In the genomic region with DNA sequence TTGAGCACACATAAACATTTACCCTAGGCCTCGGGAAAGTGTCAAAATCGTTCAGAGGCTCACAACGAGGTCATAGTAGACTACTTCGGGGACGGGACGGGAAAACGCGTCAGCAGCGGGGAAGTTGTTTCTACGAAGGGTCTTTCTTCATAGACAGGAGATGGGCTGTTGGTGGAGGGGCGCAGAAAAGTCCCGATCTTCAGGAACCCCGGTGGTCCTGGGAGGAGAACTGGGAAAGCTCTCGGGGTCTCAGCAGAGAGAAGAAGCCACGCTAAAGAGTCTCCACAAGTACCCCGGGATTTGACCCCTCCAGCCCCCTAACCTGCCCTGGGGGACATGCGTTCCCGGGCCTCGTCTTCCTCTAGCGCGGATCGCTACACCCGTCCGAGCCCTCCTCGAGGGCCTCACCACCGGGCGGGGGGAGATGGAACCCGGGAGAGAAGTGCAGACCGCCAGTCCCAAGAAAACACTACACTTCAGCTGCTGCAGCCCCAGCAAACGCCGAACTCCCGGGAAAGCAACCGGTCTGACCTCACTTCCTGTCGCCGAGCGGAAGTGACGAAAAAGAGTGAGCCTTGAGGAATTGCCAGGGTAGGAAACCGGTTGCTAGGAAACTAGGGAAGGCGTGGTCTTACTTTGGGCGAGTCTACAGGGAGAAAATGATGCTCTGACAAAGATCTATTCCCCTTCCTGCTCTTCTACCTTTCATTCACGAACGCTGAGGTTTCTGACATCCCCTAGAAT, we compare ENCODE assay signal across 8 cellular contexts. TPM values are rescaled to one million over a fixed set of nuclear protein-coding genes. Genes with fewer than 3 reads are reported as not detected.
DNase-seq lines count a peak whose midpoint lies in the region; ATAC-seq, FAIRE-seq and TF ChIP-seq lines count a peak whose summit lies in the region.

A gene (minus strand): TSS at position 534 of the 744 bp plus-strand sequence. CDS start 1,611 bp downstream, outside the sequence.

- no peaks in the 10 kb centered on the region; the same call in 1 of the 2 replicates for H3K4me1 ChIP-seq in BE2C

- ATAC-seq in HG03460 (IDR thresholded peaks at IDR 0.05; ENCODE audit: unreplicated experiment), result peak; percentile 92

- peak within 1 kb of the TSS; percentile 78 for H3K4me3 ChIP-seq in BE2C (ENCODE audit: low read depth, low read length)

- H3K36me3 ChIP-seq in BE2C, result peaks cover 13% of the 10 kb centered on the region; the same call in 1 of the 2 replicates

- no peaks in the 10 kb centered on the region for H3K9me3 ChIP-seq in BE2C

- DNase-seq in BE2C (peak; percentile 96), GM19240 (ENCODE audit: insufficient read length, low spot score) (peak; percentile 62), NCI-H526 (lab: John Stamatoyannopoulos, UW) (peak; percentile 99), kidney tubule cell (ENCODE audit: low spot score) (peak; percentile 98)
- DNase-seq in activated CD4-positive, alpha-beta T cell treated with anti-CD3 and anti-CD28 coated beads for 48 hours, result peak; percentile 95
- DNase-seq in stimulated activated CD4-positive, alpha-beta T cell treated with anti-CD3 and anti-CD28 coated beads, Interleukin-1b, Interleukin-23, amount 100 ng/mL, for 24 hours (ENCODE audit: low read depth in 4 of 4, low spot score in 1 of 4), result peak; percentile 88 to 92 (median 90)

- TF ChIP-seq CTCF in BE2C (IDR thresholded peaks at IDR 0.05; ENCODE audit: low read depth, low read length), result no peak

- peak; percentile 18 for FAIRE-seq in colon (lab: Jason Lieb, UNC)

- H3K27me3 ChIP-seq in BE2C, result no peaks in the 10 kb centered on the region

RNA-seq across cellular contexts. Expression of the gene that starts here (rescaled TPM):
- polyA plus RNA-seq in BE2C (2012; ENCODE audit: insufficient read depth, insufficient read length, low read depth), result 33.0 TPM

Comparison
In these comparisons a context has a peak if more than half of its experiments do, and no peak if none do; other contexts are left out.
1. Peak in every context shown above with its lines: DNase-seq, ATAC-seq and H3K4me3 ChIP-seq.